ENCODE assay signal across 1 cellular context in genomic region chr20:30594112-30594511, GRCh38.
TF ChIP-seq lines count a peak whose summit lies in the region.

No MANE protein-coding gene starts in this region.

TF ChIP-seq in K562, 482 proteins besides CTCF, POLR2A, EP300 and RAD21 (continued from another document):
- TF ChIP-seq, protein P1, sequence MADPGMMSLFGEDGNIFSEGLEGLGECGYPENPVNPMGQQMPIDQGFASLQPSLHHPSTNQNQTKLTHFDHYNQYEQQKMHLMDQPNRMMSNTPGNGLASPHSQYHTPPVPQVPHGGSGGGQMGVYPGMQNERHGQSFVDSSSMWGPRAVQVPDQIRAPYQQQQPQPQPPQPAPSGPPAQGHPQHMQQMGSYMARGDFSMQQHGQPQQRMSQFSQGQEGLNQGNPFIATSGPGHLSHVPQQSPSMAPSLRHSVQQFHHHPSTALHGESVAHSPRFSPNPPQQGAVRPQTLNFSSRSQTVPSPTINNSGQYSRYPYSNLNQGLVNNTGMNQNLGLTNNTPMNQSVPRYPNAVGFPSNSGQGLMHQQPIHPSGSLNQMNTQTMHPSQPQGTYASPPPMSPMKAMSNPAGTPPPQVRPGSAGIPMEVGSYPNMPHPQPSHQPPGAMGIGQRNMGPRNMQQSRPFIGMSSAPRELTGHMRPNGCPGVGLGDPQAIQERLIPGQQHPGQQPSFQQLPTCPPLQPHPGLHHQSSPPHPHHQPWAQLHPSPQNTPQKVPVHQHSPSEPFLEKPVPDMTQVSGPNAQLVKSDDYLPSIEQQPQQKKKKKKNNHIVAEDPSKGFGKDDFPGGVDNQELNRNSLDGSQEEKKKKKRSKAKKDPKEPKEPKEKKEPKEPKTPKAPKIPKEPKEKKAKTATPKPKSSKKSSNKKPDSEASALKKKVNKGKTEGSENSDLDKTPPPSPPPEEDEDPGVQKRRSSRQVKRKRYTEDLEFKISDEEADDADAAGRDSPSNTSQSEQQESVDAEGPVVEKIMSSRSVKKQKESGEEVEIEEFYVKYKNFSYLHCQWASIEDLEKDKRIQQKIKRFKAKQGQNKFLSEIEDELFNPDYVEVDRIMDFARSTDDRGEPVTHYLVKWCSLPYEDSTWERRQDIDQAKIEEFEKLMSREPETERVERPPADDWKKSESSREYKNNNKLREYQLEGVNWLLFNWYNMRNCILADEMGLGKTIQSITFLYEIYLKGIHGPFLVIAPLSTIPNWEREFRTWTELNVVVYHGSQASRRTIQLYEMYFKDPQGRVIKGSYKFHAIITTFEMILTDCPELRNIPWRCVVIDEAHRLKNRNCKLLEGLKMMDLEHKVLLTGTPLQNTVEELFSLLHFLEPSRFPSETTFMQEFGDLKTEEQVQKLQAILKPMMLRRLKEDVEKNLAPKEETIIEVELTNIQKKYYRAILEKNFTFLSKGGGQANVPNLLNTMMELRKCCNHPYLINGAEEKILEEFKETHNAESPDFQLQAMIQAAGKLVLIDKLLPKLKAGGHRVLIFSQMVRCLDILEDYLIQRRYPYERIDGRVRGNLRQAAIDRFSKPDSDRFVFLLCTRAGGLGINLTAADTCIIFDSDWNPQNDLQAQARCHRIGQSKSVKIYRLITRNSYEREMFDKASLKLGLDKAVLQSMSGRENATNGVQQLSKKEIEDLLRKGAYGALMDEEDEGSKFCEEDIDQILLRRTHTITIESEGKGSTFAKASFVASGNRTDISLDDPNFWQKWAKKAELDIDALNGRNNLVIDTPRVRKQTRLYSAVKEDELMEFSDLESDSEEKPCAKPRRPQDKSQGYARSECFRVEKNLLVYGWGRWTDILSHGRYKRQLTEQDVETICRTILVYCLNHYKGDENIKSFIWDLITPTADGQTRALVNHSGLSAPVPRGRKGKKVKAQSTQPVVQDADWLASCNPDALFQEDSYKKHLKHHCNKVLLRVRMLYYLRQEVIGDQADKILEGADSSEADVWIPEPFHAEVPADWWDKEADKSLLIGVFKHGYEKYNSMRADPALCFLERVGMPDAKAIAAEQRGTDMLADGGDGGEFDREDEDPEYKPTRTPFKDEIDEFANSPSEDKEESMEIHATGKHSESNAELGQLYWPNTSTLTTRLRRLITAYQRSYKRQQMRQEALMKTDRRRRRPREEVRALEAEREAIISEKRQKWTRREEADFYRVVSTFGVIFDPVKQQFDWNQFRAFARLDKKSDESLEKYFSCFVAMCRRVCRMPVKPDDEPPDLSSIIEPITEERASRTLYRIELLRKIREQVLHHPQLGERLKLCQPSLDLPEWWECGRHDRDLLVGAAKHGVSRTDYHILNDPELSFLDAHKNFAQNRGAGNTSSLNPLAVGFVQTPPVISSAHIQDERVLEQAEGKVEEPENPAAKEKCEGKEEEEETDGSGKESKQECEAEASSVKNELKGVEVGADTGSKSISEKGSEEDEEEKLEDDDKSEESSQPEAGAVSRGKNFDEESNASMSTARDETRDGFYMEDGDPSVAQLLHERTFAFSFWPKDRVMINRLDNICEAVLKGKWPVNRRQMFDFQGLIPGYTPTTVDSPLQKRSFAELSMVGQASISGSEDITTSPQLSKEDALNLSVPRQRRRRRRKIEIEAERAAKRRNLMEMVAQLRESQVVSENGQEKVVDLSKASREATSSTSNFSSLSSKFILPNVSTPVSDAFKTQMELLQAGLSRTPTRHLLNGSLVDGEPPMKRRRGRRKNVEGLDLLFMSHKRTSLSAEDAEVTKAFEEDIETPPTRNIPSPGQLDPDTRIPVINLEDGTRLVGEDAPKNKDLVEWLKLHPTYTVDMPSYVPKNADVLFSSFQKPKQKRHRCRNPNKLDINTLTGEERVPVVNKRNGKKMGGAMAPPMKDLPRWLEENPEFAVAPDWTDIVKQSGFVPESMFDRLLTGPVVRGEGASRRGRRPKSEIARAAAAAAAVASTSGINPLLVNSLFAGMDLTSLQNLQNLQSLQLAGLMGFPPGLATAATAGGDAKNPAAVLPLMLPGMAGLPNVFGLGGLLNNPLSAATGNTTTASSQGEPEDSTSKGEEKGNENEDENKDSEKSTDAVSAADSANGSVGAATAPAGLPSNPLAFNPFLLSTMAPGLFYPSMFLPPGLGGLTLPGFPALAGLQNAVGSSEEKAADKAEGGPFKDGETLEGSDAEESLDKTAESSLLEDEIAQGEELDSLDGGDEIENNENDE (IDR thresholded peaks at IDR 0.05; ENCODE audit: low read depth, low read length): no peak
- TF ChIP-seq HMG20B (CRISPR knock-in tag; IDR thresholded peaks at IDR 0.05): no peak
- TF ChIP-seq YBX1 (IDR thresholded peaks at IDR 0.05): no peak
